ENCODE assay signal across 15 cellular contexts in genomic region chr3:64331605-64332004, GRCh38.
DNase-seq lines count a peak whose midpoint lies in the region; ATAC-seq and TF ChIP-seq lines count a peak whose summit lies in the region.
"Had no signal": no experiment of that assay in that cellular context is flagged by ENCODE, and none has a peak within 500 bp of the region (broad histone marks: within the 10 kb centered on the region; RNA-seq: fewer than 3 reads in every experiment).

No MANE protein-coding gene starts in this region.

- H3K36me3 ChIP-seq in IMR-90 (ENCODE audit: control insufficient read depth, insufficient read depth, low read length) (no peaks in the 10 kb centered on the region), smooth muscle cell (ENCODE audit: low read depth) (no peaks in the 10 kb centered on the region), upper lobe of left lung (no peaks in the 10 kb centered on the region), PC-3 (ENCODE audit: low read depth, low read length) (no peaks in the 10 kb centered on the region)

- CTCF ChIA-PET in IMR-90 (lab: Yijun Ruan, JAX) (interaction anchor here (0.6 kb wide), 1 partner anchor 1234 kb away, joined by 3 read pairs; no protein-coding TSS in a partner anchor), PC-3 (lab: Charles Lee) (no interaction called here)

- H3K79me2 ChIP-seq in smooth muscle cell (ENCODE audit: low read depth) (no peaks in the 10 kb centered on the region), PC-3 (ENCODE audit: low read length) (no peaks in the 10 kb centered on the region)

- in situ Hi-C loops in IMR-90 (cut with MboI; ENCODE audit: low sequenced_read_pairs), result no loop called here

- BruUV-seq in IMR-90 (replicated peaks; lab: Mats Ljungman, UMichigan), result no TSS peak
- BruUV-seq in PC-3 (replicated peaks; lab: Mats Ljungman, UMichigan), result no TSS peak

- H2AK5ac ChIP-seq in IMR-90 (ENCODE audit: low read depth, low read length), result peak overlapping the region; percentile 48

- H4K8ac ChIP-seq in IMR-90 (ENCODE audit: low read depth in 2 of 2, low read length in 2 of 2), result peak overlapping the region in 1 of 2 experiments; percentile 34; a peak in 3 of 4 replicates

- peak overlapping the region; percentile 57 for H3K4ac ChIP-seq in IMR-90 (ENCODE audit: low read depth, low read length)

- H3K27me3 ChIP-seq in IMR-90 (ENCODE audit: control insufficient read depth, insufficient read depth, low read length) (no peaks in the 10 kb centered on the region), smooth muscle cell (ENCODE audit: low read depth) (no peaks in the 10 kb centered on the region), upper lobe of left lung (no peaks in the 10 kb centered on the region), PC-3 (ENCODE audit: low read length) (no peaks in the 10 kb centered on the region)

- TF ChIP-seq EP300 in upper lobe of left lung (IDR thresholded peaks at IDR 0.05), result no peak

- no peak overlapping the region for H3K4me3 ChIP-seq in IMR-90 (ENCODE audit: insufficient read depth, low read depth, low read length)
- H3K4me3 ChIP-seq in smooth muscle cell, result no peak overlapping the region
- H3K4me3 ChIP-seq in upper lobe of left lung, result no peak overlapping the region
- no peak overlapping the region for H3K4me3 ChIP-seq in PC-3 (ENCODE audit: low read length)
- H3K4me3 ChIP-seq: PC-9 had no signal

- no peak for TF ChIP-seq RAD21 in IMR-90 (IDR thresholded peaks at IDR 0.05; ENCODE audit: low read length)

- WGBS in IMR-90 (ENCODE audit: extremely low coverage in 2 of 2, insufficient read length in 1 of 2), 2 experiments, result 95% methylated on average over 4 of the region's 12 CpGs; no CpG with 5 or more reads in 1 of the 2 experiments
- 72% methylated on average over 12 of the region's 12 CpGs for WGBS in smooth muscle cell (ENCODE audit: low lambda C conversion rate)
- 85 to 94% methylated on average over 12 of the region's 12 CpGs for WGBS in upper lobe of left lung, 2 donors

- no peaks in the 10 kb centered on the region for H4K20me1 ChIP-seq in IMR-90 (ENCODE audit: insufficient read depth, low read length)
- no peaks in the 10 kb centered on the region for H4K20me1 ChIP-seq in smooth muscle cell (ENCODE audit: low read depth)
- H4K20me1 ChIP-seq in PC-3 (ENCODE audit: low read length), result no peaks in the 10 kb centered on the region

- POLR2A ChIA-PET in IMR-90 (lab: Charles Lee; ENCODE audit: unreplicated experiment), result no interaction called here
- POLR2A ChIA-PET in PC-3 (lab: Charles Lee; ENCODE audit: unreplicated experiment), result no interaction called here

- peak overlapping the region; percentile 83 for H2BK20ac ChIP-seq in IMR-90 (ENCODE audit: low read depth, low read length)

- no peak overlapping the region for H3K23ac ChIP-seq in IMR-90 (ENCODE audit: low read depth, low read length)

- H2BK15ac ChIP-seq in IMR-90 (ENCODE audit: low read depth, low read length), result peak overlapping the region; percentile 74; the same call in 2 of the 3 replicates

- peaks cover 0 to 4% of the 10 kb centered on the region in 2 experiments; a peak in 1 of 4 replicates for H3K79me1 ChIP-seq in IMR-90 (ENCODE audit: low read depth in 1 of 2, low read length in 2 of 2)

- H4K5ac ChIP-seq in IMR-90 (ENCODE audit: low read depth, low read length), result peak overlapping the region; percentile 32; the same call in 1 of the 2 replicates

- TF ChIP-seq CTCF in IMR-90 (conservative IDR thresholded peaks at IDR 0.05; ENCODE audit: low read depth, low read length) (no peak), smooth muscle cell (IDR thresholded peaks at IDR 0.05; ENCODE audit: borderline replicate concordance, insufficient read depth, poor library complexity, severe bottlenecking) (no peak), upper lobe of left lung (IDR thresholded peaks at IDR 0.05) (no peak), PC-3 (conservative IDR thresholded peaks at IDR 0.05; ENCODE audit: low read depth, low read length) (no peak)

- H2AFZ ChIP-seq in IMR-90 (replicated peaks; ENCODE audit: low read length, poor library complexity) (no peak overlapping the region), smooth muscle cell (ENCODE audit: low read depth) (no peak overlapping the region), PC-3 (ENCODE audit: low read length) (no peak overlapping the region)
- H2AFZ ChIP-seq: PC-9 had no signal

- no peaks in the 10 kb centered on the region for H3K9me2 ChIP-seq in PC-3 (replicated peaks; ENCODE audit: low read length)

- H2AK9ac ChIP-seq in IMR-90 (replicated peaks; ENCODE audit: low read depth, low read length, poor library complexity), result no peak overlapping the region

- H3K9me3 ChIP-seq in IMR-90 (ENCODE audit: control insufficient read depth, insufficient read depth, low read length) (no peaks in the 10 kb centered on the region), smooth muscle cell (replicated peaks; ENCODE audit: low read depth) (no peaks in the 10 kb centered on the region), upper lobe of left lung (no peaks in the 10 kb centered on the region), PC-3 (ENCODE audit: low read length) (no peaks in the 10 kb centered on the region)

- peak overlapping the region; percentile 2; the same call in 1 of the 2 replicates for H3K18ac ChIP-seq in IMR-90 (ENCODE audit: low read depth, low read length)

- intact Hi-C loops in IMR-90 (cut with micrococcal nuclease), result no loop called here
- intact Hi-C loops in PC-3 (cut with micrococcal nuclease), result no loop called here

- H3F3A ChIP-seq in smooth muscle cell (ENCODE audit: low read depth) (no peaks in the 10 kb centered on the region), PC-3 (ENCODE audit: low read length, unreplicated experiment) (no peaks in the 10 kb centered on the region)

- H3K56ac ChIP-seq in IMR-90 (ENCODE audit: extremely low read depth, insufficient read depth, low read length), result no peak overlapping the region

- dilution Hi-C loops in IMR-90 (cut with HindIII; ENCODE audit: low sequenced_read_pairs, unreplicated experiment), result no loop called here

- H3K9me1 ChIP-seq in IMR-90 (ENCODE audit: insufficient read depth, low read length), result peaks cover 12% of the 10 kb centered on the region

- ATAC-seq in IMR-90 (ENCODE audit: low read depth) (no peak), upper lobe of left lung (ENCODE audit: low FRiP score in 2 of 2) (no peak), PC-3 (no peak)
- ATAC-seq: CD8-positive, alpha-beta T cell had no signal

- no peak overlapping the region for H3K14ac ChIP-seq in IMR-90 (replicated peaks; ENCODE audit: low read depth, low read length)

- peaks cover 7% of the 10 kb centered on the region for H3K4me1 ChIP-seq in IMR-90 (ENCODE audit: control insufficient read depth, insufficient read depth, low read length)
- no peaks in the 10 kb centered on the region for H3K4me1 ChIP-seq in smooth muscle cell (ENCODE audit: low read depth)
- H3K4me1 ChIP-seq in upper lobe of left lung, result peaks cover 0 to 6% (median 3%) of the 10 kb centered on the region in 4 donors
- H3K4me1 ChIP-seq in PC-3 (ENCODE audit: insufficient read depth, low read length), result no peaks in the 10 kb centered on the region

- H3K4me2 ChIP-seq in IMR-90 (ENCODE audit: low read depth, low read length), result no peak overlapping the region
- no peak overlapping the region for H3K4me2 ChIP-seq in smooth muscle cell
- no peak overlapping the region for H3K4me2 ChIP-seq in PC-3 (ENCODE audit: low read length)
- H3K4me2 ChIP-seq: PC-9 had no signal

- DNase-seq in IMR-90 (no peak), NCI-H2227 treated with DMSO at 0.1 percent for 48 hours (lab: John Stamatoyannopoulos, UW) (peak; percentile 51), islet precursor cell (peak; percentile 66), smooth muscle cell (lab: John Stamatoyannopoulos, UW; ENCODE audit: unreplicated experiment) (no peak), upper lobe of left lung (no peak), cortex of kidney (lab: John Stamatoyannopoulos, UW) (no peak), PC-3 (no peak)
- DNase-seq: CD8-positive, alpha-beta T cell; DMS79 treated with DMSO at 0.1 percent for 48 hours; GF-D8; KBM-7; NCI-H1048; NCI-H1930; NCI-H524 treated with DMSO at 0.1 percent for 48 hours; PC-9 had no signal

- H3K9ac ChIP-seq in IMR-90 (ENCODE audit: low read depth, low read length), result no peak overlapping the region
- H3K9ac ChIP-seq in smooth muscle cell (ENCODE audit: low read depth), result no peak overlapping the region
- H3K9ac ChIP-seq in PC-3 (ENCODE audit: low read length), result no peak overlapping the region

- TF ChIP-seq POLR2A in IMR-90 (IDR thresholded peaks at IDR 0.05; ENCODE audit: low read depth, low read length) (no peak), upper lobe of left lung (IDR thresholded peaks at IDR 0.05) (no peak)

- no peak overlapping the region for H2BK5ac ChIP-seq in IMR-90 (ENCODE audit: low read depth, low read length, poor library complexity, severe bottlenecking)

- no peak overlapping the region for H3K27ac ChIP-seq in IMR-90 (ENCODE audit: insufficient read depth, low read length)
- H3K27ac ChIP-seq in smooth muscle cell (ENCODE audit: low read depth), result peak overlapping the region; percentile 39
- H3K27ac ChIP-seq in upper lobe of left lung, result no peak overlapping the region
- H3K27ac ChIP-seq in PC-3 (ENCODE audit: low read length), result no peak overlapping the region
- H3K27ac ChIP-seq: PC-9 had no signal

- peak overlapping the region; percentile 79 for H2BK120ac ChIP-seq in IMR-90 (ENCODE audit: low read depth, low read length)

- peak overlapping the region; percentile 46 for H4K91ac ChIP-seq in IMR-90 (ENCODE audit: insufficient read depth, low read depth, low read length)

TF ChIP-seq in IMR-90, 13 proteins besides CTCF, POLR2A, EP300 and RAD21 (continues in another document):
- TF ChIP-seq ELK1 (IDR thresholded peaks at IDR 0.05; ENCODE audit: borderline replicate concordance, low read depth, low read length), result no peak
- TF ChIP-seq MAZ (IDR thresholded peaks at IDR 0.05; ENCODE audit: borderline replicate concordance, low read depth, low read length), result no peak
- TF ChIP-seq RFX5 (IDR thresholded peaks at IDR 0.05; ENCODE audit: low read depth, low read length), result no peak
- no peak for TF ChIP-seq FOS (IDR thresholded peaks at IDR 0.05; ENCODE audit: low read depth, low read length)
- TF ChIP-seq CHD1 (IDR thresholded peaks at IDR 0.05; ENCODE audit: low read depth, low read length), result no peak
- TF ChIP-seq CEBPB (IDR thresholded peaks at IDR 0.05; ENCODE audit: low read depth, low read length), result no peak
- TF ChIP-seq RCOR1 (IDR thresholded peaks at IDR 0.05; ENCODE audit: insufficient replicate concordance, low read length), result no peak
- no peak for TF ChIP-seq NFE2L2 (IDR thresholded peaks at IDR 0.05; ENCODE audit: low read depth, low read length)
- no peak for TF ChIP-seq MXI1 (IDR thresholded peaks at IDR 0.05; ENCODE audit: borderline replicate concordance, low read depth, low read length)

Comparison
In these comparisons a context has a peak if more than half of its experiments do, and no peak if none do; other contexts are left out.
1. DNase-seq: peak in NCI-H2227 treated with DMSO at 0.1 percent for 48 hours (single experiment) and islet precursor cell (single experiment); none in IMR-90 (single experiment), smooth muscle cell (single experiment), upper lobe of left lung (0 of 2), cortex of kidney (single experiment) and PC-3 (single experiment).